9 cellular contexts compared by ENCODE assay signal in genomic region chr10:132930701-132931100, GRCh38. TPM values are rescaled to one million over a fixed set of nuclear protein-coding genes. Genes with fewer than 3 reads are reported as not detected.
DNase-seq lines count a peak whose midpoint lies in the region; ATAC-seq, FAIRE-seq and TF ChIP-seq lines count a peak whose summit lies in the region.
"Not testable (repeated sequence)": the region's sequence is repeated elsewhere in the genome, so short reads cannot be mapped to it uniquely, and the experiment has no call there.
"Had no signal": no experiment of that assay in that cellular context is flagged by ENCODE, and none has a peak within 500 bp of the region (broad histone marks: within the 10 kb centered on the region; RNA-seq: fewer than 3 reads in every experiment).

No MANE protein-coding gene starts in this region.

- not testable (repeated sequence) for H3K4me1 Mint-ChIP-seq in T-helper 17 cell
- H3K4me1 Mint-ChIP-seq in activated CD8-positive, alpha-beta T cell treated with anti-CD3 and anti-CD28 coated beads for 36 hours (ENCODE audit: low read depth) = peaks cover 23% of the 10 kb centered on the region
- H3K4me1 Mint-ChIP-seq in activated T-helper 17 cell treated with anti-CD3 and anti-CD28 coated beads, Interleukin-2, amount 50 U/mL, for 72 hours = peaks cover 12% of the 10 kb centered on the region
- peaks cover 24% of the 10 kb centered on the region for H3K4me1 Mint-ChIP-seq in activated naive CD8-positive, alpha-beta T cell treated with anti-CD3 and anti-CD28 coated beads for 36 hours
- peaks cover 21 to 28% of the 10 kb centered on the region in 2 donors for H3K4me1 Mint-ChIP-seq in stimulated activated naive B cell treated with anti-CD40 and anti-IgM and Interleukin-4, amounts not matched to agents 10 μg/mL and 1 μg/mL and 100 μg/mL, for 72 hours

- not testable (repeated sequence) for ATAC-seq in T-helper 17 cell
- peak; percentile 31 for ATAC-seq in activated CD8-positive, alpha-beta T cell treated with anti-CD3 and anti-CD28 coated beads for 36 hours
- peak; percentile 33 for ATAC-seq in activated T-helper 17 cell treated with anti-CD3 and anti-CD28 coated beads, Interleukin-2, amount 50 U/mL, for 72 hours (replicated peaks)
- ATAC-seq in stimulated activated naive B cell treated with anti-CD40 and anti-IgM and Interleukin-4, amounts not matched to agents 10 μg/mL and 1 μg/mL and 100 μg/mL, for 72 hours (replicated peaks) = peak; percentile 48 to 51

- intact Hi-C loops in activated CD8-positive, alpha-beta T cell treated with anti-CD3 and anti-CD28 coated beads for 36 hours (cut with micrococcal nuclease); kidney (cut with DNase I): not testable (repeated sequence)

- not testable (repeated sequence) for H3K4me1 ChIP-seq in kidney (ENCODE audit: control insufficient read depth in 1 of 2, insufficient read depth in 1 of 2, low read depth in 1 of 2, low read length in 2 of 2)

- H3K9me3 Mint-ChIP-seq in activated CD8-positive, alpha-beta T cell treated with anti-CD3 and anti-CD28 coated beads for 36 hours; activated T-helper 17 cell treated with anti-CD3 and anti-CD28 coated beads, Interleukin-2, amount 50 U/mL, for 72 hours; activated naive CD8-positive, alpha-beta T cell treated with anti-CD3 and anti-CD28 coated beads for 36 hours: not testable (repeated sequence)
- H3K9me3 Mint-ChIP-seq in stimulated activated naive B cell treated with anti-CD40 and anti-IgM and Interleukin-4, amounts not matched to agents 10 μg/mL and 1 μg/mL and 100 μg/mL, for 72 hours = peaks cover 11 to 16% of the 10 kb centered on the region in 2 donors

- H3K27ac ChIP-seq in kidney (ENCODE audit: low read depth in 2 of 2, low read length in 2 of 2) = not testable (repeated sequence)

- not testable (repeated sequence) for H3K4me3 ChIP-seq in kidney (ENCODE audit: low read length in 2 of 2)

- not testable (repeated sequence) for H3K9me3 ChIP-seq in T-helper 17 cell (ENCODE audit: control insufficient read depth, low read length, poor library complexity, severe bottlenecking); kidney (ENCODE audit: control insufficient read depth in 1 of 2, low read length in 2 of 2)

- POLR2A ChIA-PET in activated CD8-positive, alpha-beta T cell treated with anti-CD3 and anti-CD28 coated beads for 36 hours (lab: Charles Lee) = not testable (repeated sequence)

- CTCF ChIA-PET in activated CD8-positive, alpha-beta T cell treated with anti-CD3 and anti-CD28 coated beads for 36 hours (lab: Charles Lee) = not testable (repeated sequence)

- not testable (repeated sequence) for TF ChIP-seq CTCF in activated CD8-positive, alpha-beta T cell treated with anti-CD3 and anti-CD28 coated beads for 36 hours (IDR thresholded peaks at IDR 0.05); kidney (IDR thresholded peaks at IDR 0.05; ENCODE audit: borderline replicate concordance, extremely low read depth, insufficient read depth)

- DNase-seq in T-helper 17 cell = not testable (repeated sequence)
- peak; percentile 52 for DNase-seq in activated CD8-positive, alpha-beta T cell treated with anti-CD3 and anti-CD28 coated beads for 36 hours
- peak; percentile 48 for DNase-seq in activated naive CD8-positive, alpha-beta T cell treated with anti-CD3 and anti-CD28 coated beads for 36 hours
- peak; percentile 18 for DNase-seq in kidney
- DNase-seq in stimulated activated naive B cell treated with anti-CD40 and anti-IgM and Interleukin-4, amounts not matched to agents 10 μg/mL and 1 μg/mL and 100 μg/mL, for 72 hours = peak; percentile 45

- not testable (repeated sequence) for H3K36me3 ChIP-seq in kidney (ENCODE audit: control insufficient read depth in 1 of 2, insufficient read depth in 2 of 2, low read length in 2 of 2)

- not testable (repeated sequence) for H3K9ac ChIP-seq in kidney (ENCODE audit: low read length in 2 of 2)

- peak overlapping the region; percentile 43 for H3K4me3 Mint-ChIP-seq in T-helper 17 cell
- not testable (repeated sequence) for H3K4me3 Mint-ChIP-seq in activated CD8-positive, alpha-beta T cell treated with anti-CD3 and anti-CD28 coated beads for 36 hours; activated T-helper 17 cell treated with anti-CD3 and anti-CD28 coated beads, Interleukin-2, amount 50 U/mL, for 72 hours; activated naive CD8-positive, alpha-beta T cell treated with anti-CD3 and anti-CD28 coated beads for 36 hours; stimulated activated naive B cell treated with anti-CD40 and anti-IgM and Interleukin-4, amounts not matched to agents 10 μg/mL and 1 μg/mL and 100 μg/mL, for 72 hours

- H3K36me3 Mint-ChIP-seq in T-helper 17 cell (ENCODE audit: low read depth); activated CD8-positive, alpha-beta T cell treated with anti-CD3 and anti-CD28 coated beads for 36 hours (ENCODE audit: low read depth); activated T-helper 17 cell treated with anti-CD3 and anti-CD28 coated beads, Interleukin-2, amount 50 U/mL, for 72 hours (ENCODE audit: low read depth); activated naive CD8-positive, alpha-beta T cell treated with anti-CD3 and anti-CD28 coated beads for 36 hours: not testable (repeated sequence)
- peaks cover 0 to 13% of the 10 kb centered on the region in 2 donors for H3K36me3 Mint-ChIP-seq in stimulated activated naive B cell treated with anti-CD40 and anti-IgM and Interleukin-4, amounts not matched to agents 10 μg/mL and 1 μg/mL and 100 μg/mL, for 72 hours

- not testable (repeated sequence) for FAIRE-seq in kidney (lab: Jason Lieb, UNC)

- not testable (repeated sequence) for H3K27me3 Mint-ChIP-seq in T-helper 17 cell; activated CD8-positive, alpha-beta T cell treated with anti-CD3 and anti-CD28 coated beads for 36 hours; activated T-helper 17 cell treated with anti-CD3 and anti-CD28 coated beads, Interleukin-2, amount 50 U/mL, for 72 hours; activated naive CD8-positive, alpha-beta T cell treated with anti-CD3 and anti-CD28 coated beads for 36 hours; stimulated activated naive B cell treated with anti-CD40 and anti-IgM and Interleukin-4, amounts not matched to agents 10 μg/mL and 1 μg/mL and 100 μg/mL, for 72 hours

- not testable (repeated sequence) for H3K27ac Mint-ChIP-seq in T-helper 17 cell
- H3K27ac Mint-ChIP-seq in activated CD8-positive, alpha-beta T cell treated with anti-CD3 and anti-CD28 coated beads for 36 hours = peak overlapping the region; percentile 74
- H3K27ac Mint-ChIP-seq in activated T-helper 17 cell treated with anti-CD3 and anti-CD28 coated beads, Interleukin-2, amount 50 U/mL, for 72 hours = peak overlapping the region; percentile 63
- peak overlapping the region; percentile 89 for H3K27ac Mint-ChIP-seq in activated naive CD8-positive, alpha-beta T cell treated with anti-CD3 and anti-CD28 coated beads for 36 hours
- peak overlapping the region; percentile 59 for H3K27ac Mint-ChIP-seq in stimulated activated naive B cell treated with anti-CD40 and anti-IgM and Interleukin-4, amounts not matched to agents 10 μg/mL and 1 μg/mL and 100 μg/mL, for 72 hours

RNA-seq across cellular contexts. Expression of gene CFAP46, which starts 11.7 kb away (rescaled TPM):
- total RNA-seq in T-helper 17 cell = not detected
- total RNA-seq in activated CD8-positive, alpha-beta T cell treated with anti-CD3 and anti-CD28 coated beads for 36 hours = under 1 TPM in 1 of 2 experiments, not detected in 1; 0.34 TPM
- total RNA-seq in activated T-helper 17 cell treated with anti-CD3 and anti-CD28 coated beads, Interleukin-2, amount 50 U/mL, for 72 hours = not detected
- 1 to 10 TPM; 1.1 to 1.5 TPM for total RNA-seq in activated naive CD8-positive, alpha-beta T cell treated with anti-CD3 and anti-CD28 coated beads for 36 hours
- 8.3 TPM for total RNA-seq in kidney
- polyA plus RNA-seq in kidney (ENCODE audit: insufficient read depth, low read depth, low replicate concordance) = 3.8 TPM
- total RNA-seq: B cell; CD4-positive, alpha-beta memory T cell; GM12878 had no signal
- polyA plus RNA-seq: CD4-positive, alpha-beta memory T cell had no signal
